In the genomic region with DNA sequence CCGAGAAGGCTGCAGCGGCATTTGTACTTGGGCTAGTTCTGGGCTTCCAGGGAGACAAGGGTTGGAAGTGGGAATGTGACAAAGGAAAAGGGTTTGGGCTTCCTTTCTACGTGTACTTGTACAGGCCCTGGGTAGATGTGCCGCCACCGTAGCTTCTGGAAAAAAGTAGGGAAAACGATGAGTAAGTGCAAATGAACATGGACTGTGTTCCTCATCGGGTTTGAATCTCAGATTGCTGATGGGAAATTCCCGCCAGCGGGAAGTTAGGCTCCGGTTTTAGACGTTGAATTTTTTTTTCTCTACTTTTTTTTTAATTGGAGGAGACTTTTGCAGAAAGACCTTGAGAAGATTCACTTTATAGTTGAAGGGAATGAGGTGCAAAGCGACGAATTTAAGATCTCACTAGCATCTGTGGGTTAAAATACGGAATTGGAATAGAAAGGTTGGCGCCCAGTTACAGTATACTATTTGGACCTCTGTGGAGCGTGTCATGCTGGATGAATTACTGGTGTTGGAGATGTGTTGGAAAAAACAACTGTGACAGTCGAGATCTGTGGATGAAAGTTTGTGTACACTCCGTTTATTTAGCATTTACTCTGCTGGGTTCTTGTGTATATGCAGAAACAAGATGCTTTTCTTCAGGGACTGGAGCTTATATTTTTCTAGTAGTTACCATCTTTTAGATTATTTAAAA, we compare ENCODE assay signal across 8 cellular contexts. TPM values are rescaled to one million over a fixed set of nuclear protein-coding genes. Genes with fewer than 3 reads are reported as not detected.
DNase-seq lines count a peak whose midpoint lies in the region; ATAC-seq and TF ChIP-seq lines count a peak whose summit lies in the region.

No MANE protein-coding gene starts in this region.

- H3K79me2 ChIP-seq in GM23248 (ENCODE audit: insufficient read depth) (peaks cover 70% of the 10 kb centered on the region), hepatocyte (peaks cover 64% of the 10 kb centered on the region)

- H3K4me1 ChIP-seq in GM23248 (ENCODE audit: insufficient read depth) (peaks cover 32% of the 10 kb centered on the region), hepatocyte (ENCODE audit: insufficient read depth) (peaks cover 25% of the 10 kb centered on the region), skeletal muscle satellite cell (ENCODE audit: control insufficient read depth, insufficient read depth, low read length) (peaks cover 40% of the 10 kb centered on the region)

- H2AFZ ChIP-seq in GM23248 (peak overlapping the region; percentile 22; the same call in 1 of the 2 replicates), hepatocyte (peak overlapping the region; percentile 13)

- CTCF ChIA-PET in activated CD4-positive, alpha-beta memory T cell treated with anti-CD3 and anti-CD28 coated beads for 36 hours (lab: Charles Lee): interaction anchor here (1.2 to 1.9 kb wide), 3 partner anchors 112 to 370 kb away, joined by 5 to 8 read pairs (median 7); no protein-coding TSS in a partner anchor

- H3K9me3 ChIP-seq in GM23248 (ENCODE audit: low read depth) (no peaks in the 10 kb centered on the region), hepatocyte (ENCODE audit: low read depth) (no peaks in the 10 kb centered on the region), skeletal muscle satellite cell (replicated peaks; ENCODE audit: low read length) (no peaks in the 10 kb centered on the region)

- 0 out of 2 replicates have a peak, but pooled peaks cover 8% of the 10 kb centered on the region for H3K36me3 ChIP-seq in GM23248 (ENCODE audit: low read depth)
- H3K36me3 ChIP-seq in hepatocyte (replicated peaks; ENCODE audit: insufficient read depth, low read depth): no peaks in the 10 kb centered on the region
- H3K36me3 ChIP-seq in skeletal muscle satellite cell (ENCODE audit: insufficient read depth, low read length): peaks cover 13% of the 10 kb centered on the region

- H3K27ac ChIP-seq in GM23248: peak overlapping the region; percentile 86
- H3K27ac ChIP-seq in hepatocyte: peak overlapping the region; percentile 78

- peaks cover 23% of the 10 kb centered on the region; the same call in 1 of the 2 replicates for H3F3A ChIP-seq in GM23248 (ENCODE audit: insufficient read depth)

- H3K9ac ChIP-seq in GM23248 (peak overlapping the region; percentile 94), skeletal muscle satellite cell (ENCODE audit: low read depth, low read length) (peak overlapping the region; percentile 92)

- H3K9me3 Mint-ChIP-seq in activated CD4-positive, alpha-beta memory T cell treated with anti-CD3 and anti-CD28 coated beads for 36 hours: no peaks in the 10 kb centered on the region

- H3K27me3 ChIP-seq in GM23248 (replicated peaks; ENCODE audit: insufficient read depth) (no peaks in the 10 kb centered on the region), hepatocyte (no peaks in the 10 kb centered on the region), skeletal muscle satellite cell (ENCODE audit: control insufficient read depth, insufficient read depth, low read length) (no peaks in the 10 kb centered on the region)

- H3K9me2 ChIP-seq in GM23248 (ENCODE audit: insufficient read depth) (no peaks in the 10 kb centered on the region), hepatocyte (replicated peaks; ENCODE audit: insufficient read depth) (no peaks in the 10 kb centered on the region)

- WGBS in GM23248 (ENCODE audit: low coverage in 1 of 2, low lambda C conversion rate in 2 of 2, missing lambda C conversion rate in 2 of 2), 2 experiments: 1% methylated on average over 18 of the region's 18 CpGs
- WGBS in hepatocyte (ENCODE audit: low lambda C conversion rate, missing lambda C conversion rate): 2% methylated on average over 18 of the region's 18 CpGs

- H3K4me1 Mint-ChIP-seq in activated CD4-positive, alpha-beta memory T cell treated with anti-CD3 and anti-CD28 coated beads for 36 hours (ENCODE audit: low read depth): peaks cover 47% of the 10 kb centered on the region

- intact Hi-C loops in activated CD4-positive, alpha-beta memory T cell treated with anti-CD3 and anti-CD28 coated beads for 36 hours (cut with micrococcal nuclease): loop anchor here (5.0 to 10.0 kb wide), 4 partner anchors 369 to 688 kb away; a partner anchor contains a TSS

- DNase-seq in AG08396 (ENCODE audit: low spot score) (peak; percentile 28), GM23248 (peak; percentile 77), hepatocyte (ENCODE audit: low spot score) (peak; percentile 53)
- no peak for DNase-seq in activated CD4-positive, alpha-beta memory T cell treated with anti-CD3 and anti-CD28 coated beads for 36 hours
- DNase-seq in activated CD4-positive, alpha-beta T cell treated with anti-CD3 and anti-CD28 coated beads, Interleukin-2, amount 50 U/mL, for 4 hours: no peak

- POLR2A ChIA-PET in activated CD4-positive, alpha-beta memory T cell treated with anti-CD3 and anti-CD28 coated beads for 36 hours (lab: Charles Lee): interaction anchor here (0.7 to 4.1 kb wide), 7 partner anchors 9 to 521 kb away, joined by 3 to 71 read pairs (median 6); a partner anchor contains a TSS

- H3K36me3 Mint-ChIP-seq in activated CD4-positive, alpha-beta memory T cell treated with anti-CD3 and anti-CD28 coated beads for 36 hours: peaks cover 34% of the 10 kb centered on the region

- H3K4me2 ChIP-seq in GM23248 (ENCODE audit: unreplicated experiment): peak overlapping the region; percentile 97
- H3K4me2 ChIP-seq in hepatocyte: peak overlapping the region; percentile 81
- peak overlapping the region; percentile 90 for H3K4me2 ChIP-seq in skeletal muscle satellite cell (ENCODE audit: low read length)

- in situ Hi-C loops in GM23248 (cut with MboI): no loop called here

- no peak for ATAC-seq in GM21360 (IDR thresholded peaks at IDR 0.05; ENCODE audit: unreplicated experiment)
- ATAC-seq in HG02759 (IDR thresholded peaks at IDR 0.05; ENCODE audit: unreplicated experiment): no peak

- no peak for TF ChIP-seq CTCF in hepatocyte (IDR thresholded peaks at IDR 0.05; ENCODE audit: poor library complexity)

- peak overlapping the region; percentile 91 for H3K4me3 ChIP-seq in GM23248
- H3K4me3 ChIP-seq in hepatocyte: peak overlapping the region; percentile 18
- peak overlapping the region; percentile 93 for H3K4me3 ChIP-seq in skeletal muscle satellite cell (ENCODE audit: low read length)

- H4K20me1 ChIP-seq in GM23248 (ENCODE audit: insufficient read depth): peaks cover 42% of the 10 kb centered on the region
- H4K20me1 ChIP-seq in hepatocyte (ENCODE audit: insufficient read depth, poor library complexity, severe bottlenecking): peaks cover 59% of the 10 kb centered on the region

- peak overlapping the region; percentile 75 for H3K27ac Mint-ChIP-seq in activated CD4-positive, alpha-beta memory T cell treated with anti-CD3 and anti-CD28 coated beads for 36 hours

- peak overlapping the region; percentile 85 for H3K4me3 Mint-ChIP-seq in activated CD4-positive, alpha-beta memory T cell treated with anti-CD3 and anti-CD28 coated beads for 36 hours

- H3K27me3 Mint-ChIP-seq in activated CD4-positive, alpha-beta memory T cell treated with anti-CD3 and anti-CD28 coated beads for 36 hours: no peaks in the 10 kb centered on the region

RNA-seq across cellular contexts. Expression of a gene that starts 1.3 kb away (rescaled TPM):
- total RNA-seq in GM23248 (2014; rRNA removed; shearing (Covaris generic)): 134 and 153 TPM in 2 replicates
- polyA plus RNA-seq in GM23248 (2016; fragmentation: Nextera tagmentation; extraction: Ambion mirVana) (189 and 190 TPM in 2 replicates), hepatocyte (117 and 123 TPM in 2 replicates)
- 100 to 1,000 TPM; 237 TPM for total RNA-seq in activated CD4-positive, alpha-beta memory T cell treated with anti-CD3 and anti-CD28 coated beads for 36 hours
- total RNA-seq in hepatocyte: 143 and 151 TPM in 2 replicates
- total RNA-seq in skeletal muscle satellite cell (2012; rRNA removed): 161 and 166 TPM in 2 replicates

RNA-seq across cellular contexts. Expression of a gene that starts 14.6 kb away (rescaled TPM):
- total RNA-seq in GM23248 (2014; rRNA removed; shearing (Covaris generic)): 52.2 and 126 TPM in 2 replicates
- 278 and 296 TPM in 2 replicates for polyA plus RNA-seq in GM23248 (2016; fragmentation: Nextera tagmentation; extraction: Ambion mirVana)
- 10 to 100 TPM; 83.1 to 89.9 TPM for total RNA-seq in activated CD4-positive, alpha-beta memory T cell treated with anti-CD3 and anti-CD28 coated beads for 36 hours
- total RNA-seq in hepatocyte: 112 and 174 TPM in 2 replicates
- polyA plus RNA-seq in hepatocyte: 333 and 348 TPM in 2 replicates
- 81.4 and 100 TPM in 2 replicates for total RNA-seq in skeletal muscle satellite cell (2012; rRNA removed)

Comparison
In these comparisons a context has a peak if more than half of its experiments do, and no peak if none do; other contexts are left out.
1. DNase-seq: peak in AG08396 (single experiment), GM23248 (single experiment) and hepatocyte (single experiment); none in activated CD4-positive, alpha-beta memory T cell treated with anti-CD3 and anti-CD28 coated beads for 36 hours (single experiment) and activated CD4-positive, alpha-beta T cell treated with anti-CD3 and anti-CD28 coated beads, Interleukin-2, amount 50 U/mL, for 4 hours (0 of 2).
2. H3K4me3 ChIP-seq: peak in every context shown above with its lines; median percentile 93 in skeletal muscle satellite cell; 91 in GM23248; 18 in hepatocyte.
3. Peak in every context shown above with its lines, with median percentiles within 50 percentile points of each other: H3K4me2 ChIP-seq.